13 cellular contexts compared by ENCODE assay signal in genomic region chr1:205582471-205583291, GRCh38. TPM values are rescaled to one million over a fixed set of nuclear protein-coding genes. Genes with fewer than 3 reads are reported as not detected.
A peak's percentile ranks its signal among the peaks of the same experiment; 100 is the strongest.
DNase-seq lines count a peak whose midpoint lies in the region; ATAC-seq and TF ChIP-seq lines count a peak whose summit lies in the region.
"Had no signal": no experiment of that assay in that cellular context is flagged by ENCODE, and none has a peak within 500 bp of the region (broad histone marks: within the 10 kb centered on the region; RNA-seq: fewer than 3 reads in every experiment).

No MANE protein-coding gene starts in this region.

- no TSS peak for BruUV-seq in Calu3 (replicated peaks; lab: Mats Ljungman, UMichigan)

- intact Hi-C loops in Calu3 (cut with micrococcal nuclease; ENCODE audit: unreplicated experiment), result no loop called here

- H3K9ac ChIP-seq in BLaER1 treated with 17β-estradiol and CSF1 and Interleukin-3, amounts not matched to agents 10 nM and 100 nM, result peak overlapping the region in 8 of 11 experiments; percentile 11 to 61 (median 34); a peak in 12 of 22 replicates

- no peaks in the 10 kb centered on the region for H3K36me3 Mint-ChIP-seq in naive thymus-derived CD8-positive, alpha-beta T cell
- peaks cover 9% of the 10 kb centered on the region for H3K36me3 Mint-ChIP-seq in Calu3 (ENCODE audit: insufficient read depth, unreplicated experiment)

- peaks cover 9 to 24% (median 21%) of the 10 kb centered on the region in 4 donors for H3K4me1 Mint-ChIP-seq in naive thymus-derived CD8-positive, alpha-beta T cell
- peaks cover 25% of the 10 kb centered on the region for H3K4me1 Mint-ChIP-seq in Calu3 (ENCODE audit: low read depth, unreplicated experiment)

- CTCF ChIA-PET in Calu3 (lab: Charles Lee), result no interaction called here

- no peaks in the 10 kb centered on the region for H3K27me3 ChIP-seq in BLaER1 treated with 17β-estradiol and CSF1 and Interleukin-3, amounts not matched to agents 10 nM and 100 nM

- no peaks in the 10 kb centered on the region for H3K36me3 ChIP-seq in BLaER1 treated with 17β-estradiol and CSF1 and Interleukin-3, amounts not matched to agents 10 nM and 100 nM
- H3K36me3 ChIP-seq: HAP-1 had no signal

- TF ChIP-seq CTCF in coronary artery (IDR thresholded peaks at IDR 0.05) (no peak), Calu3 (IDR thresholded peaks at IDR 0.05; ENCODE audit: unreplicated experiment) (no peak)

- peak overlapping the region in 9 of 11 experiments; percentile 4 to 69 (median 45); a peak in 15 of 22 replicates for H3K27ac ChIP-seq in BLaER1 treated with 17β-estradiol and CSF1 and Interleukin-3, amounts not matched to agents 10 nM and 100 nM
- H3K27ac ChIP-seq in coronary artery, result no peak overlapping the region

- peak overlapping the region in 9 of 10 donors; percentile 43 to 94 (median 90) for H3K27ac Mint-ChIP-seq in naive thymus-derived CD8-positive, alpha-beta T cell
- no peak overlapping the region for H3K27ac Mint-ChIP-seq in Calu3 (ENCODE audit: unreplicated experiment)
- H3K27ac Mint-ChIP-seq: activated T-helper 2 cell treated with anti-CD3 and anti-CD28 coated beads, Interferon-gamma antibody, Interleukin-2, Interleukin-4, amounts not matched to agents 10 μg/mL and 5 μg/mL and 100 μg/mL, durations not matched to agents 14 hours and 24 hours and 36 hours; T-helper 1 cell treated with Interleukin-12 subunit alpha and Interleukin-12 subunit beta and Interleukin-4 antibody, amounts not matched to agents 30 μg/mL and 1 μg/mL, for 36 hours had no signal

- H3K27me3 Mint-ChIP-seq in naive thymus-derived CD8-positive, alpha-beta T cell, result peaks cover 0 to 11% (median 4%) of the 10 kb centered on the region in 5 donors
- H3K27me3 Mint-ChIP-seq in Calu3 (ENCODE audit: unreplicated experiment), result peaks cover 13% of the 10 kb centered on the region

- DNase-seq in NCI-H1092 treated with DMSO at 0.1 percent for 48 hours (lab: John Stamatoyannopoulos, UW) (peak; percentile 91), coronary artery (ENCODE audit: low spot score) (peak; percentile 62), Calu3 (no peak), HPDE6-E6E7 (ENCODE audit: extremely low spot score) (no peak), GM19238 (ENCODE audit: insufficient read length, low spot score) (no peak)
- peak in 8 of 10 donors; percentile 14 to 70 (median 40) for DNase-seq in naive thymus-derived CD8-positive, alpha-beta T cell
- no peak for DNase-seq in activated CD4-positive, alpha-beta T cell treated with anti-CD3 and anti-CD28 coated beads, Interleukin-2, amount 50 U/mL, for 48 hours
- DNase-seq: effector memory CD4-positive, alpha-beta T cell; NCI-H510A treated with DMSO at 0.1 percent for 48 hours had no signal

- peak; percentile 91 to 94 for ATAC-seq in naive thymus-derived CD8-positive, alpha-beta T cell

- peaks cover 17 to 30% (median 25%) of the 10 kb centered on the region in 10 experiments for H3K4me1 ChIP-seq in BLaER1 treated with 17β-estradiol and CSF1 and Interleukin-3, amounts not matched to agents 10 nM and 100 nM
- H3K4me1 ChIP-seq: HAP-1 had no signal

- no peaks in the 10 kb centered on the region for H3K9me3 ChIP-seq in BLaER1 treated with 17β-estradiol and CSF1 and Interleukin-3, amounts not matched to agents 10 nM and 100 nM (replicated peaks in 1 of 11)
- H3K9me3 ChIP-seq: HAP-1 had no signal

- no peaks in the 10 kb centered on the region for H3K9me3 Mint-ChIP-seq in naive thymus-derived CD8-positive, alpha-beta T cell
- no peaks in the 10 kb centered on the region for H3K9me3 Mint-ChIP-seq in Calu3 (ENCODE audit: low read depth, unreplicated experiment)
- H3K9me3 Mint-ChIP-seq: activated T-helper 2 cell treated with anti-CD3 and anti-CD28 coated beads, Interferon-gamma antibody, Interleukin-2, Interleukin-4, amounts not matched to agents 10 μg/mL and 5 μg/mL and 100 μg/mL, durations not matched to agents 14 hours and 24 hours and 36 hours; T-helper 1 cell treated with Interleukin-12 subunit alpha and Interleukin-12 subunit beta and Interleukin-4 antibody, amounts not matched to agents 30 μg/mL and 1 μg/mL, for 36 hours had no signal

- POLR2A ChIA-PET in naive thymus-derived CD8-positive, alpha-beta T cell (lab: Charles Lee), result interaction anchor here (2.3 kb wide), 1 partner anchor 9 kb away, joined by 9 read pairs; no protein-coding TSS in a partner anchor

- H3K4me2 ChIP-seq in BLaER1 treated with 17β-estradiol and CSF1 and Interleukin-3, amounts not matched to agents 10 nM and 100 nM, result peak overlapping the region; percentile 59 to 86 (median 70)

- H3K4me3 Mint-ChIP-seq in naive thymus-derived CD8-positive, alpha-beta T cell, result peak overlapping the region in 8 of 10 donors; percentile 18 to 80 (median 53)
- H3K4me3 Mint-ChIP-seq in Calu3 (ENCODE audit: low read depth, unreplicated experiment), result no peak overlapping the region
- H3K4me3 Mint-ChIP-seq: T-helper 1 cell treated with Interleukin-12 subunit alpha and Interleukin-12 subunit beta and Interleukin-4 antibody, amounts not matched to agents 30 μg/mL and 1 μg/mL, for 36 hours had no signal

- H3K4me3 ChIP-seq in BLaER1 treated with 17β-estradiol and CSF1 and Interleukin-3, amounts not matched to agents 10 nM and 100 nM, result no peak overlapping the region
- H3K4me3 ChIP-seq in coronary artery, result no peak overlapping the region
- H3K4me3 ChIP-seq: HAP-1 had no signal

- H4K20me1 ChIP-seq in BLaER1 treated with 17β-estradiol and CSF1 and Interleukin-3, amounts not matched to agents 10 nM and 100 nM, result peaks cover 0 to 3% (median 0%) of the 10 kb centered on the region in 11 experiments; a peak in 1 of 22 replicates

RNA-seq across cellular contexts. Expression of gene ELK4, which starts 49.1 kb away (rescaled TPM):
- total RNA-seq in naive thymus-derived CD8-positive, alpha-beta T cell, result 100 to 1,000 TPM; 194 to 204 TPM
- 1 to 10 TPM; 4.5 to 8.3 (median 5.8) TPM for polyA plus RNA-seq in naive thymus-derived CD8-positive, alpha-beta T cell
- 110 and 122 TPM in 2 replicates for total RNA-seq in Calu3 (2022)

Comparison
In these comparisons a context has a peak if more than half of its experiments do, and no peak if none do; other contexts are left out.
1. H3K27ac ChIP-seq: peak in BLaER1 treated with 17β-estradiol and CSF1 and Interleukin-3, amounts not matched to agents 10 nM and 100 nM (9 of 11); none in coronary artery (0 of 2).
2. DNase-seq: peak in NCI-H1092 treated with DMSO at 0.1 percent for 48 hours (single experiment), coronary artery (single experiment) and naive thymus-derived CD8-positive, alpha-beta T cell (8 of 10); none in Calu3 (single experiment), HPDE6-E6E7 (single experiment), activated CD4-positive, alpha-beta T cell treated with anti-CD3 and anti-CD28 coated beads, Interleukin-2, amount 50 U/mL, for 48 hours (0 of 2) and GM19238 (single experiment).